In genomic region chr12:55865327-55865726, GRCh38 we compare ENCODE assay signal across 30 cellular contexts. TPM values are rescaled to one million over a fixed set of nuclear protein-coding genes. Genes with fewer than 3 reads are reported as not detected.
"Had no signal": no experiment of that assay in that cellular context is flagged by ENCODE, and none has a peak within 500 bp of the region (broad histone marks: within the 10 kb centered on the region; RNA-seq: fewer than 3 reads in every experiment).

No MANE protein-coding gene starts in this region.

- H3K4me1 ChIP-seq: breast epithelium had no signal

- ATAC-seq: activated naive CD4-positive, alpha-beta T cell treated with anti-CD3 and anti-CD28 coated beads, Interleukin-2, amount 50 U/mL, for 72 hours; activated T-cell treated with anti-CD3 and anti-CD28 coated beads, Interleukin-2, amount 50 U/mL, for 72 hours; esophagus mucosa; WTC11 had no signal

- H3K4me3 ChIP-seq: ascending aorta, breast epithelium, cardiac muscle cell, coronary artery, dorsolateral prefrontal cortex had no signal

- FAIRE-seq: frontal cortex had no signal

- H3K27ac ChIP-seq: ascending aorta, breast epithelium, cardiac muscle cell, coronary artery, dorsolateral prefrontal cortex, VCaP had no signal

- H3K27me3 ChIP-seq: ascending aorta, breast epithelium, cardiac muscle cell, dorsolateral prefrontal cortex had no signal

- H3K36me3 ChIP-seq: ascending aorta, breast epithelium, cardiac muscle cell had no signal

- DNase-seq: activated CD4-positive, alpha-beta memory T cell treated with anti-CD3 and anti-CD28 coated beads, Interleukin-2, amount 10 ng/mL, durations not matched to agents 7 days and 5 days; activated CD4-positive, alpha-beta T cell treated with anti-CD3 and anti-CD28 coated beads for 1 hour; activated CD4-positive, alpha-beta T cell treated with anti-CD3 and anti-CD28 coated beads for 4 hours; activated CD4-positive, alpha-beta T cell treated with anti-CD3 and anti-CD28 coated beads, Interleukin-2, amount 10 ng/mL, durations not matched to agents 7 days and 5 days; activated CD4-positive, alpha-beta T cell treated with anti-CD3 and anti-CD28 coated beads, Interleukin-2, amount 50 U/mL, for 4 hours; activated CD8-positive, alpha-beta memory T cell treated with anti-CD3 and anti-CD28 coated beads, Interleukin-2, amount 50 U/mL, for 48 hours; activated gamma-delta T cell; activated naive CD4-positive, alpha-beta T cell; activated naive CD4-positive, alpha-beta T cell treated with anti-CD3 and anti-CD28 coated beads, Interleukin-2, amount 10 ng/mL, durations not matched to agents 7 days and 5 days; activated naive CD8-positive, alpha-beta T cell treated with anti-CD3 and anti-CD28 coated beads, Interleukin-2, amount 10 ng/mL, durations not matched to agents 7 days and 5 days; activated T-cell treated with anti-CD3 and anti-CD28 coated beads for 4 hours; activated T-cell treated with anti-CD3 and anti-CD28 coated beads, Interleukin-2, amount 50 U/mL, for 24 hours; activated T-cell treated with anti-CD3 and anti-CD28 coated beads, Interleukin-2, amount 50 U/mL, for 72 hours; central memory CD4-positive, alpha-beta T cell; cerebellar nuclear complex; dorsolateral prefrontal cortex; effector memory CD4-positive, alpha-beta T cell; endodermal cell; foreskin fibroblast; head of caudate nucleus; T-helper 2 cell had no signal

RNA-seq across cellular contexts. Expression of gene MMP19, which starts 22.6 kb away (rescaled TPM):
- total RNA-seq: activated CD4-positive, alpha-beta memory T cell treated with anti-CD3 and anti-CD28 coated beads, Interleukin-2, amount 10 ng/mL, durations not matched to agents 7 days and 5 days; activated CD4-positive, alpha-beta T cell treated with anti-CD3 and anti-CD28 coated beads, Interleukin-2, amount 10 ng/mL, durations not matched to agents 7 days and 5 days; cardiac muscle cell; frontal cortex had no signal
